Comparison of ENCODE assay signal across 8 cellular contexts in genomic region chr5:140345919-140346347, GRCh38. TPM values are rescaled to one million over a fixed set of nuclear protein-coding genes. Genes with fewer than 3 reads are reported as not detected.
DNase-seq lines count a peak whose midpoint lies in the region; ATAC-seq, FAIRE-seq and TF ChIP-seq lines count a peak whose summit lies in the region.

No MANE protein-coding gene starts in this region.

- H3K4me3 ChIP-seq in MG63 (peak overlapping the region; percentile 72), astrocyte (ENCODE audit: insufficient read depth, low read depth, low read length) (peak overlapping the region; percentile 89), hepatocyte (peak overlapping the region; percentile 98)

- no peaks in the 10 kb centered on the region for H3K27me3 ChIP-seq in MG63
- H3K27me3 ChIP-seq in astrocyte (ENCODE audit: insufficient read depth, low read length) = no peaks in the 10 kb centered on the region
- no peaks in the 10 kb centered on the region for H3K27me3 ChIP-seq in hepatocyte

- H3K79me2 ChIP-seq in astrocyte (ENCODE audit: insufficient read depth, low read length) (peaks cover 54% of the 10 kb centered on the region), hepatocyte (no peaks in the 10 kb centered on the region)

- peak; percentile 85 for DNase-seq in MG63
- peak; percentile 56 for DNase-seq in astrocyte (ENCODE audit: low read depth)
- DNase-seq in hepatocyte (ENCODE audit: low spot score) = peak; percentile 71
- DNase-seq in progenitor cell of endocrine pancreas (ENCODE audit: low spot score, unreplicated experiment) = peak; percentile 44
- no peak for DNase-seq in effector CD8-positive, alpha-beta T cell (lab: John Stamatoyannopoulos, UW)
- no peak for DNase-seq in putamen (ENCODE audit: low spot score)

- WGBS in hepatocyte (ENCODE audit: low lambda C conversion rate, missing lambda C conversion rate) = 3% methylated on average over 30 of the region's 35 CpGs

- peak overlapping the region; percentile 66; the same call in 1 of the 2 replicates for H3K9ac ChIP-seq in ES-I3 (ENCODE audit: low read depth, low read length)
- peak overlapping the region; percentile 96 for H3K9ac ChIP-seq in astrocyte (ENCODE audit: low read length)

- H3K36me3 Mint-ChIP-seq in astrocyte (ENCODE audit: low read depth, unreplicated experiment) (peaks cover 26% of the 10 kb centered on the region), progenitor cell of endocrine pancreas (ENCODE audit: insufficient read depth) (no peaks in the 10 kb centered on the region)

- ATAC-seq in GM21576 (IDR thresholded peaks at IDR 0.05; ENCODE audit: unreplicated experiment) = peak; percentile 8

- no peaks in the 10 kb centered on the region for H3K9me2 ChIP-seq in hepatocyte (replicated peaks; ENCODE audit: insufficient read depth)

- no peaks in the 10 kb centered on the region for H3K27me3 Mint-ChIP-seq in astrocyte (ENCODE audit: low read depth, unreplicated experiment)
- peaks cover 39% of the 10 kb centered on the region for H3K27me3 Mint-ChIP-seq in progenitor cell of endocrine pancreas

- H3K27ac Mint-ChIP-seq in astrocyte (ENCODE audit: unreplicated experiment) = peak overlapping the region; percentile 59
- H3K27ac Mint-ChIP-seq in progenitor cell of endocrine pancreas = peak overlapping the region; percentile 74

- H3K4me1 Mint-ChIP-seq in astrocyte (ENCODE audit: low read depth, unreplicated experiment) = peaks cover 28% of the 10 kb centered on the region
- peaks cover 5% of the 10 kb centered on the region for H3K4me1 Mint-ChIP-seq in progenitor cell of endocrine pancreas (ENCODE audit: low read depth)

- H2AFZ ChIP-seq in astrocyte (ENCODE audit: low read depth, low read length) (peak overlapping the region; percentile 36), hepatocyte (peak overlapping the region; percentile 90)

- H3K4me1 ChIP-seq in ES-I3 (ENCODE audit: insufficient read depth, low read length) (peaks cover 17% of the 10 kb centered on the region), astrocyte (ENCODE audit: insufficient read depth, low read length) (peaks cover 39% of the 10 kb centered on the region), hepatocyte (ENCODE audit: insufficient read depth) (peaks cover 12% of the 10 kb centered on the region)

- H4K20me1 ChIP-seq in astrocyte (ENCODE audit: insufficient read depth, low read length) (peaks cover 47% of the 10 kb centered on the region), hepatocyte (ENCODE audit: insufficient read depth, poor library complexity, severe bottlenecking) (no peaks in the 10 kb centered on the region)

- H3K9me3 Mint-ChIP-seq in astrocyte (ENCODE audit: unreplicated experiment) = no peaks in the 10 kb centered on the region
- no peaks in the 10 kb centered on the region for H3K9me3 Mint-ChIP-seq in progenitor cell of endocrine pancreas (ENCODE audit: low read depth)

- no peaks in the 10 kb centered on the region for H3K36me3 ChIP-seq in ES-I3 (ENCODE audit: insufficient read depth, low read length)
- peaks cover 47% of the 10 kb centered on the region for H3K36me3 ChIP-seq in MG63
- H3K36me3 ChIP-seq in astrocyte (ENCODE audit: insufficient read depth, low read length) = peaks cover 19% of the 10 kb centered on the region
- no peaks in the 10 kb centered on the region for H3K36me3 ChIP-seq in hepatocyte (replicated peaks; ENCODE audit: insufficient read depth, low read depth)

- H3K9me3 ChIP-seq in ES-I3 (ENCODE audit: control insufficient read depth, insufficient read depth, low read length) (no peaks in the 10 kb centered on the region), MG63 (no peaks in the 10 kb centered on the region), astrocyte (ENCODE audit: insufficient read depth, low read depth, low read length) (no peaks in the 10 kb centered on the region), hepatocyte (ENCODE audit: low read depth) (no peaks in the 10 kb centered on the region)

- H3K4me2 ChIP-seq in astrocyte (ENCODE audit: low read length) (peak overlapping the region; percentile 98), hepatocyte (peak overlapping the region; percentile 98)

- FAIRE-seq in astrocyte (lab: Jason Lieb, UNC) = no peak

- H3K27ac ChIP-seq in astrocyte (ENCODE audit: low read depth, low read length) (peak overlapping the region; percentile 73), hepatocyte (peak overlapping the region; percentile 51)

- peak overlapping the region; percentile 97 for H3K4me3 Mint-ChIP-seq in astrocyte (ENCODE audit: unreplicated experiment)
- H3K4me3 Mint-ChIP-seq in progenitor cell of endocrine pancreas (ENCODE audit: low read depth) = peak overlapping the region; percentile 72

- TF ChIP-seq CTCF in astrocyte (IDR thresholded peaks at IDR 0.05; ENCODE audit: insufficient read depth, low read depth, low read length) = no peak
- peak; percentile 40 for TF ChIP-seq CTCF in hepatocyte (IDR thresholded peaks at IDR 0.05; ENCODE audit: poor library complexity)
- peak; percentile 33 for TF ChIP-seq CTCF in progenitor cell of endocrine pancreas (IDR thresholded peaks at IDR 0.05; ENCODE audit: unreplicated experiment)

RNA-seq across cellular contexts. Expression of gene HBEGF, which starts 0.5 kb away (rescaled TPM):
- 27.9 and 40.0 TPM in 2 replicates for total RNA-seq in MG63 (2014; rRNA removed; shearing (Covaris generic); ENCODE audit: low replicate concordance)
- total RNA-seq in astrocyte (257 and 272 TPM in 2 replicates), hepatocyte (7.2 and 8.3 TPM in 2 replicates), progenitor cell of endocrine pancreas (0.84 and 1.3 TPM in 2 replicates)
- 6.7 and 7.9 TPM in 2 replicates for polyA plus RNA-seq in hepatocyte

RNA-seq across cellular contexts. Expression of gene SLC4A9, which starts 14.1 kb away (rescaled TPM):
- not detected in 2 replicates for total RNA-seq in MG63 (2014; rRNA removed; shearing (Covaris generic); ENCODE audit: low replicate concordance)
- total RNA-seq in astrocyte (0.25 TPM in 1 of 2 replicates, not detected in the other), hepatocyte (0.07 TPM in 1 of 2 replicates, not detected in the other), progenitor cell of endocrine pancreas (0.31 and 0.58 TPM in 2 replicates)
- 0.53 and 1.1 TPM in 2 replicates for polyA plus RNA-seq in hepatocyte

RNA-seq across cellular contexts. Expression of gene PFDN1, which starts 43.0 kb away (rescaled TPM):
- 240 and 304 TPM in 2 replicates for total RNA-seq in MG63 (2014; rRNA removed; shearing (Covaris generic); ENCODE audit: low replicate concordance)
- total RNA-seq in astrocyte (199 and 202 TPM in 2 replicates), hepatocyte (84.1 and 86.1 TPM in 2 replicates), progenitor cell of endocrine pancreas (63.4 and 65.1 TPM in 2 replicates)
- polyA plus RNA-seq in hepatocyte = 97.6 and 98.0 TPM in 2 replicates

RNA-seq across cellular contexts. Expression of gene ANKHD1, which starts 55.7 kb away (rescaled TPM):
- 38.6 and 72.6 TPM in 2 replicates for total RNA-seq in MG63 (2014; rRNA removed; shearing (Covaris generic); ENCODE audit: low replicate concordance)
- 49.7 and 56.5 TPM in 2 replicates for total RNA-seq in astrocyte
- 70.7 and 78.9 TPM in 2 replicates for total RNA-seq in hepatocyte
- polyA plus RNA-seq in hepatocyte = 53.6 and 84.4 TPM in 2 replicates
- total RNA-seq in progenitor cell of endocrine pancreas = 115 and 117 TPM in 2 replicates

Comparison
In these comparisons a context has a peak if more than half of its experiments do, and no peak if none do; other contexts are left out.
1. DNase-seq: peak in MG63 (single experiment), astrocyte (single experiment), hepatocyte (single experiment) and progenitor cell of endocrine pancreas (single experiment); none in effector CD8-positive, alpha-beta T cell (single experiment) and putamen (single experiment).
2. Peak in every context shown above with its lines, with median percentiles within 50 percentile points of each other: H3K4me3 ChIP-seq.